ENCODE assay signal across 1 cellular context in the genomic region with DNA sequence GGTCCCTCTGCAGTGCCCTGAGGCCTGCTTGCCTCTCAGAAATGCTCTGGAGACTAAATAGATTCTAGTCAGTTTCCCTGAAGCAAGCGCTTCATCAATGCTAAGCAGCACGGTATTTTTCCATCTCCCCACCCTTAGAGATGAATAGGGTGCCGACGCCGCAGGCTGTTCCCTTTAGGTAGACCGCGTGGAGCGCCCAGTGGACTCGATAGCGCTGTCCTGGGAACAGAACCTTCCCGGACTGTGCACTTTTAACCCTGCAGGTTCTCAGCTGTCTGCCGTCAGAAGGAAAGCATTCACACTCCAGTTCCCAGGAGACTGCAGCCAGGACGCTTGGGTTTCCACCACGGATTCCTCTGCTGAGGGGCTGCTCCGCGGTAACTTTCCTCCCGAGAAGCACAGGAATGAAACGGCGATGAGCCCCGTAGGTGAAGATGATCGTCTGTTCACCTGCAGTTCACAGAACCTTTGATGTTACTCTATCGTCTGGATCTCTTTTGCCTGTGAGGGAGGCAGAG.
TF ChIP-seq lines count a peak whose summit lies in the region.

No MANE protein-coding gene starts in this region.

TF ChIP-seq in GM23338, 12 proteins besides CTCF, POLR2A, EP300 and RAD21 (continued from another document):
- TF ChIP-seq, protein P1, sequence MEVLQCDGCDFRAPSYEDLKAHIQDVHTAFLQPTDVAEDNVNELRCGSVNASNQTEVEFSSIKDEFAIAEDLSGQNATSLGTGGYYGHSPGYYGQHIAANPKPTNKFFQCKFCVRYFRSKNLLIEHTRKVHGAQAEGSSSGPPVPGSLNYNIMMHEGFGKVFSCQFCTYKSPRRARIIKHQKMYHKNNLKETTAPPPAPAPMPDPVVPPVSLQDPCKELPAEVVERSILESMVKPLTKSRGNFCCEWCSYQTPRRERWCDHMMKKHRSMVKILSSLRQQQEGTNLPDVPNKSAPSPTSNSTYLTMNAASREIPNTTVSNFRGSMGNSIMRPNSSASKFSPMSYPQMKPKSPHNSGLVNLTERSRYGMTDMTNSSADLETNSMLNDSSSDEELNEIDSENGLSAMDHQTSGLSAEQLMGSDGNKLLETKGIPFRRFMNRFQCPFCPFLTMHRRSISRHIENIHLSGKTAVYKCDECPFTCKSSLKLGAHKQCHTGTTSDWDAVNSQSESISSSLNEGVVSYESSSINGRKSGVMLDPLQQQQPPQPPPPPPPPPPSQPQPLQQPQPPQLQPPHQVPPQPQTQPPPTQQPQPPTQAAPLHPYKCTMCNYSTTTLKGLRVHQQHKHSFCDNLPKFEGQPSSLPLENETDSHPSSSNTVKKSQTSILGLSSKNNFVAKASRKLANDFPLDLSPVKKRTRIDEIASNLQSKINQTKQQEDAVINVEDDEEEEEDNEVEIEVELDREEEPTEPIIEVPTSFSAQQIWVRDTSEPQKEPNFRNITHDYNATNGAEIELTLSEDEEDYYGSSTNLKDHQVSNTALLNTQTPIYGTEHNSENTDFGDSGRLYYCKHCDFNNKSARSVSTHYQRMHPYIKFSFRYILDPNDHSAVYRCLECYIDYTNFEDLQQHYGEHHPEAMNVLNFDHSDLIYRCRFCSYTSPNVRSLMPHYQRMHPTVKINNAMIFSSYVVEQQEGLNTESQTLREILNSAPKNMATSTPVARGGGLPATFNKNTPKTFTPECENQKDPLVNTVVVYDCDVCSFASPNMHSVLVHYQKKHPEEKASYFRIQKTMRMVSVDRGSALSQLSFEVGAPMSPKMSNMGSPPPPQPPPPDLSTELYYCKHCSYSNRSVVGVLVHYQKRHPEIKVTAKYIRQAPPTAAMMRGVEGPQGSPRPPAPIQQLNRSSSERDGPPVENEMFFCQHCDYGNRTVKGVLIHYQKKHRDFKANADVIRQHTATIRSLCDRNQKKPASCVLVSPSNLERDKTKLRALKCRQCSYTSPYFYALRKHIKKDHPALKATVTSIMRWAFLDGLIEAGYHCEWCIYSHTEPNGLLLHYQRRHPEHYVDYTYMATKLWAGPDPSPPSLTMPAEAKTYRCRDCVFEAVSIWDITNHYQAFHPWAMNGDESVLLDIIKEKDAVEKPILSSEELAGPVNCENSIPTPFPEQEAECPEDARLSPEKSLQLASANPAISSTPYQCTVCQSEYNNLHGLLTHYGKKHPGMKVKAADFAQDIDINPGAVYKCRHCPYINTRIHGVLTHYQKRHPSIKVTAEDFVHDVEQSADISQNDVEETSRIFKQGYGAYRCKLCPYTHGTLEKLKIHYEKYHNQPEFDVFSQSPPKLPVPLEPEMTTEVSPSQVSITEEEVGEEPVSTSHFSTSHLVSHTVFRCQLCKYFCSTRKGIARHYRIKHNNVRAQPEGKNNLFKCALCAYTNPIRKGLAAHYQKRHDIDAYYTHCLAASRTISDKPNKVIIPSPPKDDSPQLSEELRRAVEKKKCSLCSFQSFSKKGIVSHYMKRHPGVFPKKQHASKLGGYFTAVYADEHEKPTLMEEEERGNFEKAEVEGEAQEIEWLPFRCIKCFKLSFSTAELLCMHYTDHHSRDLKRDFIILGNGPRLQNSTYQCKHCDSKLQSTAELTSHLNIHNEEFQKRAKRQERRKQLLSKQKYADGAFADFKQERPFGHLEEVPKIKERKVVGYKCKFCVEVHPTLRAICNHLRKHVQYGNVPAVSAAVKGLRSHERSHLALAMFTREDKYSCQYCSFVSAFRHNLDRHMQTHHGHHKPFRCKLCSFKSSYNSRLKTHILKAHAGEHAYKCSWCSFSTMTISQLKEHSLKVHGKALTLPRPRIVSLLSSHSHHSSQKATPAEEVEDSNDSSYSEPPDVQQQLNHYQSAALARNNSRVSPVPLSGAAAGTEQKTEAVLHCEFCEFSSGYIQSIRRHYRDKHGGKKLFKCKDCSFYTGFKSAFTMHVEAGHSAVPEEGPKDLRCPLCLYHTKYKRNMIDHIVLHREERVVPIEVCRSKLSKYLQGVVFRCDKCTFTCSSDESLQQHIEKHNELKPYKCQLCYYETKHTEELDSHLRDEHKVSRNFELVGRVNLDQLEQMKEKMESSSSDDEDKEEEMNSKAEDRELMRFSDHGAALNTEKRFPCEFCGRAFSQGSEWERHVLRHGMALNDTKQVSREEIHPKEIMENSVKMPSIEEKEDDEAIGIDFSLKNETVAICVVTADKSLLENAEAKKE (CRISPR knock-in tag; IDR thresholded peaks at IDR 0.05): no peak
- TF ChIP-seq EZH2 (IDR thresholded peaks at IDR 0.05; ENCODE audit: low read depth, unreplicated experiment) (no peak), POLR2AphosphoS5 (IDR thresholded peaks at IDR 0.05; ENCODE audit: low read depth) (no peak), STAT1 (IDR thresholded peaks at IDR 0.05; ENCODE audit: unreplicated experiment) (no peak), EZH2phosphoT487 (IDR thresholded peaks at IDR 0.05; ENCODE audit: unreplicated experiment) (no peak), CREB1 (CRISPR knock-in tag; IDR thresholded peaks at IDR 0.05; ENCODE audit: low read depth) (no peak), NANOG (IDR thresholded peaks at IDR 0.05; ENCODE audit: borderline replicate concordance) (no peak)
- TF ChIP-seq, protein P2, sequence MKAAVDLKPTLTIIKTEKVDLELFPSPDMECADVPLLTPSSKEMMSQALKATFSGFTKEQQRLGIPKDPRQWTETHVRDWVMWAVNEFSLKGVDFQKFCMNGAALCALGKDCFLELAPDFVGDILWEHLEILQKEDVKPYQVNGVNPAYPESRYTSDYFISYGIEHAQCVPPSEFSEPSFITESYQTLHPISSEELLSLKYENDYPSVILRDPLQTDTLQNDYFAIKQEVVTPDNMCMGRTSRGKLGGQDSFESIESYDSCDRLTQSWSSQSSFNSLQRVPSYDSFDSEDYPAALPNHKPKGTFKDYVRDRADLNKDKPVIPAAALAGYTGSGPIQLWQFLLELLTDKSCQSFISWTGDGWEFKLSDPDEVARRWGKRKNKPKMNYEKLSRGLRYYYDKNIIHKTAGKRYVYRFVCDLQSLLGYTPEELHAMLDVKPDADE (IDR thresholded peaks at IDR 0.05): no peak
